1 cellular context compared by ENCODE assay signal in the genomic region with DNA sequence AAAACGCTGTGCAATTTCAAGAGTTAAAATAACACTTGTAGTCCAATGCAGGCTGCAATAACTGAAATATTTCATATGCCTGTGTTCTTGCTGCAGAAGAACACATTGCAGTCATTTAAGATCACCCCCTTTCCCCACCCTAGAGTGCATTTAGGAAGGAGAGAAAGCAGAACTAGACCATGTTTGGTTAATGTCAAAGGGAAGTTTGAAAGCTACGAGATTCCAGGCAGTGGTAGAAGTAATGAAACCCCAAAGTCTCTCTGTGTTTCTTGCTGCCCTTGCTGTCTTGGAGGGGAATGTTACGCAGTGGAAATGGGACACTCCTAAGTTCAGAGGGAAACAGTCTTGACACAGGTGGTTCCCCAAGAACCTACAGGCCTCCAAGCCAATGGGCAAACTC.
TF ChIP-seq lines count a peak whose summit lies in the region.

No MANE protein-coding gene starts in this region.

TF ChIP-seq in GM23338, 12 proteins besides CTCF, POLR2A, EP300 and RAD21 (continued from another document):
- TF ChIP-seq, protein P1, sequence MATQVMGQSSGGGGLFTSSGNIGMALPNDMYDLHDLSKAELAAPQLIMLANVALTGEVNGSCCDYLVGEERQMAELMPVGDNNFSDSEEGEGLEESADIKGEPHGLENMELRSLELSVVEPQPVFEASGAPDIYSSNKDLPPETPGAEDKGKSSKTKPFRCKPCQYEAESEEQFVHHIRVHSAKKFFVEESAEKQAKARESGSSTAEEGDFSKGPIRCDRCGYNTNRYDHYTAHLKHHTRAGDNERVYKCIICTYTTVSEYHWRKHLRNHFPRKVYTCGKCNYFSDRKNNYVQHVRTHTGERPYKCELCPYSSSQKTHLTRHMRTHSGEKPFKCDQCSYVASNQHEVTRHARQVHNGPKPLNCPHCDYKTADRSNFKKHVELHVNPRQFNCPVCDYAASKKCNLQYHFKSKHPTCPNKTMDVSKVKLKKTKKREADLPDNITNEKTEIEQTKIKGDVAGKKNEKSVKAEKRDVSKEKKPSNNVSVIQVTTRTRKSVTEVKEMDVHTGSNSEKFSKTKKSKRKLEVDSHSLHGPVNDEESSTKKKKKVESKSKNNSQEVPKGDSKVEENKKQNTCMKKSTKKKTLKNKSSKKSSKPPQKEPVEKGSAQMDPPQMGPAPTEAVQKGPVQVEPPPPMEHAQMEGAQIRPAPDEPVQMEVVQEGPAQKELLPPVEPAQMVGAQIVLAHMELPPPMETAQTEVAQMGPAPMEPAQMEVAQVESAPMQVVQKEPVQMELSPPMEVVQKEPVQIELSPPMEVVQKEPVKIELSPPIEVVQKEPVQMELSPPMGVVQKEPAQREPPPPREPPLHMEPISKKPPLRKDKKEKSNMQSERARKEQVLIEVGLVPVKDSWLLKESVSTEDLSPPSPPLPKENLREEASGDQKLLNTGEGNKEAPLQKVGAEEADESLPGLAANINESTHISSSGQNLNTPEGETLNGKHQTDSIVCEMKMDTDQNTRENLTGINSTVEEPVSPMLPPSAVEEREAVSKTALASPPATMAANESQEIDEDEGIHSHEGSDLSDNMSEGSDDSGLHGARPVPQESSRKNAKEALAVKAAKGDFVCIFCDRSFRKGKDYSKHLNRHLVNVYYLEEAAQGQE (IDR thresholded peaks at IDR 0.05; ENCODE audit: unreplicated experiment) = no peak
- TF ChIP-seq CREB1 (CRISPR knock-in tag; IDR thresholded peaks at IDR 0.05; ENCODE audit: low read depth) (no peak), JUNB (IDR thresholded peaks at IDR 0.05; ENCODE audit: unreplicated experiment) (no peak), NANOG (IDR thresholded peaks at IDR 0.05; ENCODE audit: borderline replicate concordance) (no peak), STAT1 (IDR thresholded peaks at IDR 0.05; ENCODE audit: unreplicated experiment) (no peak), EZH2 (IDR thresholded peaks at IDR 0.05; ENCODE audit: low read depth, unreplicated experiment) (no peak), EZH2phosphoT487 (IDR thresholded peaks at IDR 0.05; ENCODE audit: unreplicated experiment) (no peak)
- TF ChIP-seq, protein P2, sequence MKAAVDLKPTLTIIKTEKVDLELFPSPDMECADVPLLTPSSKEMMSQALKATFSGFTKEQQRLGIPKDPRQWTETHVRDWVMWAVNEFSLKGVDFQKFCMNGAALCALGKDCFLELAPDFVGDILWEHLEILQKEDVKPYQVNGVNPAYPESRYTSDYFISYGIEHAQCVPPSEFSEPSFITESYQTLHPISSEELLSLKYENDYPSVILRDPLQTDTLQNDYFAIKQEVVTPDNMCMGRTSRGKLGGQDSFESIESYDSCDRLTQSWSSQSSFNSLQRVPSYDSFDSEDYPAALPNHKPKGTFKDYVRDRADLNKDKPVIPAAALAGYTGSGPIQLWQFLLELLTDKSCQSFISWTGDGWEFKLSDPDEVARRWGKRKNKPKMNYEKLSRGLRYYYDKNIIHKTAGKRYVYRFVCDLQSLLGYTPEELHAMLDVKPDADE (IDR thresholded peaks at IDR 0.05) = no peak
